In genomic region chr15:31364301-31365031, GRCh38 we compare ENCODE assay signal across 8 cellular contexts. TPM values are rescaled to one million over a fixed set of nuclear protein-coding genes. Genes with fewer than 3 reads are reported as not detected.
DNase-seq lines count a peak whose midpoint lies in the region; ATAC-seq and TF ChIP-seq lines count a peak whose summit lies in the region.

No MANE protein-coding gene starts in this region.

- H3K27me3 Mint-ChIP-seq in chondrocyte (ENCODE audit: low read depth) = no peaks in the 10 kb centered on the region
- H3K27me3 Mint-ChIP-seq in HFFc6 (ENCODE audit: insufficient read depth) = peaks cover 1% of the 10 kb centered on the region; the same call in 1 of the 2 replicates

- no peaks in the 10 kb centered on the region for H3K36me3 ChIP-seq in Peyer's patch
- no peaks in the 10 kb centered on the region for H3K36me3 ChIP-seq in psoas muscle (ENCODE audit: insufficient read depth in 1 of 2, low read depth in 1 of 2)

- intact Hi-C loops in psoas muscle (cut with DNase I) = loop anchor here in 1 of 2 donors (5.0 kb wide), 2 partner anchors 33 to 73 kb away; no protein-coding TSS in a partner anchor

- H3K4me1 Mint-ChIP-seq in chondrocyte (ENCODE audit: low read depth) (peaks cover 55% of the 10 kb centered on the region), HFFc6 (ENCODE audit: low read depth) (peaks cover 38% of the 10 kb centered on the region)

- H3K9me3 ChIP-seq in Peyer's patch (no peaks in the 10 kb centered on the region), psoas muscle (no peaks in the 10 kb centered on the region)

- TF ChIP-seq CTCF in HL-60 (IDR thresholded peaks at IDR 0.05; ENCODE audit: insufficient read depth, low read length) (no peak), Peyer's patch (IDR thresholded peaks at IDR 0.05) (no peak), epithelial cell of esophagus (IDR thresholded peaks at IDR 0.05; ENCODE audit: insufficient read depth, low read depth, low read length, missing control alignments) (no peak), psoas muscle (IDR thresholded peaks at IDR 0.05) (no peak), chondrocyte (IDR thresholded peaks at IDR 0.05) (no peak), HFFc6 (IDR thresholded peaks at IDR 0.05) (no peak)

- H3K27me3 ChIP-seq in HL-60 (ENCODE audit: insufficient read depth, poor library complexity, severe bottlenecking) (no peaks in the 10 kb centered on the region), Peyer's patch (no peaks in the 10 kb centered on the region), psoas muscle (ENCODE audit: insufficient read depth in 3 of 3, low read length in 2 of 3) (no peaks in the 10 kb centered on the region)

- no peak overlapping the region for H3K27ac Mint-ChIP-seq in chondrocyte (ENCODE audit: unreplicated experiment)
- H3K27ac Mint-ChIP-seq in HFFc6 = no peak overlapping the region

- H3K4me3 Mint-ChIP-seq in chondrocyte (ENCODE audit: unreplicated experiment) (no peak overlapping the region), HFFc6 (no peak overlapping the region)

- peak in 1 of 2 donors; percentile 29 for TF ChIP-seq POLR2A in Peyer's patch (IDR thresholded peaks at IDR 0.05)

- ATAC-seq in psoas muscle (peak in 1 of 4 donors; percentile 13), GM21786 (IDR thresholded peaks at IDR 0.05; ENCODE audit: unreplicated experiment) (no peak)

- H3K27ac ChIP-seq in HL-60 (replicated peaks) (peak overlapping the region; percentile 94), Peyer's patch (peak overlapping the region; percentile 94 to 99 (median 96)), psoas muscle (peak overlapping the region; percentile 89)

- H3K4me3 ChIP-seq in HL-60 (replicated peaks; ENCODE audit: insufficient read depth, low read length) = no peak overlapping the region
- H3K4me3 ChIP-seq in Peyer's patch = peak overlapping the region in 3 of 4 donors; percentile 18 to 28 (median 26)
- no peak overlapping the region for H3K4me3 ChIP-seq in epithelial cell of esophagus (ENCODE audit: low read length)
- H3K4me3 ChIP-seq in psoas muscle = no peak overlapping the region

- H3K4me1 ChIP-seq in Peyer's patch = peaks cover 29 to 86% (median 76%) of the 10 kb centered on the region in 4 donors
- H3K4me1 ChIP-seq in psoas muscle = peaks cover 92% of the 10 kb centered on the region

- DNase-seq in HL-60 (ENCODE audit: low read depth in 1 of 2, low spot score in 1 of 2) (peak; percentile 45 to 65), Peyer's patch (peak; percentile 62 to 78 (median 63)), epithelial cell of esophagus (ENCODE audit: low read depth) (peak; percentile 85), psoas muscle (peak in 1 of 2 donors; percentile 56), chondrocyte (ENCODE audit: low spot score) (no peak), SW 1271 (lab: John Stamatoyannopoulos, UW) (no peak), HFFc6 (no peak)

- H3K36me3 Mint-ChIP-seq in chondrocyte (ENCODE audit: low read depth) (no peaks in the 10 kb centered on the region), HFFc6 (ENCODE audit: low read depth) (peaks cover 8% of the 10 kb centered on the region)

- 55 to 75% (median 59%) methylated on average over 10 of the region's 10 CpGs for WGBS in psoas muscle, 3 donors

- peaks cover 5% of the 10 kb centered on the region for H3K9me3 Mint-ChIP-seq in chondrocyte (ENCODE audit: low read depth)
- H3K9me3 Mint-ChIP-seq in HFFc6 = peaks cover under 1% of the 10 kb centered on the region; the same call in 1 of the 2 replicates

RNA-seq across cellular contexts. Expression of gene KLF13, which starts 37.8 kb away (rescaled TPM):
- 10 to 100 TPM; 51.2 to 80.4 (median 75.6) TPM for total RNA-seq in Peyer's patch
- total RNA-seq in psoas muscle = 10 to 100 TPM; 11.9 to 45.6 (median 25.2) TPM
- polyA plus RNA-seq in psoas muscle = 10 to 100 TPM; 14.5 to 29.0 (median 20.4) TPM
- total RNA-seq in chondrocyte = 54.2 to 59.1 TPM (median 58.4 TPM) in 3 replicates
- 10 to 100 TPM; 22.5 to 29.1 (median 23.5) TPM for total RNA-seq in HFFc6 (2021; fragmentation: NEBNext Ultra II Directional; extraction: Animal tissue kit (Norgen Biotek cat#: 25700))

Comparison
In these comparisons a context has a peak if more than half of its experiments do, and no peak if none do; other contexts are left out.
1. DNase-seq: peak in HL-60 (2 of 2), Peyer's patch (3 of 3) and epithelial cell of esophagus (single experiment); none in chondrocyte (single experiment), SW 1271 (0 of 2) and HFFc6 (single experiment).
2. H3K4me3 ChIP-seq: peak in Peyer's patch (3 of 4); none in HL-60 (single experiment), epithelial cell of esophagus (single experiment) and psoas muscle (single experiment).
3. Peak in every context shown above with its lines, with median percentiles within 50 percentile points of each other: H3K27ac ChIP-seq.